In genomic region chr2:236321430-236321829, GRCh38 we compare ENCODE assay signal across 19 cellular contexts. TPM values are rescaled to one million over a fixed set of nuclear protein-coding genes. Genes with fewer than 3 reads are reported as not detected.
DNase-seq lines count a peak whose midpoint lies in the region; ATAC-seq, FAIRE-seq and TF ChIP-seq lines count a peak whose summit lies in the region.
"Had no signal": no experiment of that assay in that cellular context is flagged by ENCODE, and none has a peak within 500 bp of the region (broad histone marks: within the 10 kb centered on the region; RNA-seq: fewer than 3 reads in every experiment).

No MANE protein-coding gene starts in this region.

- H3K9me3 Mint-ChIP-seq in astrocyte (ENCODE audit: unreplicated experiment) (no peaks in the 10 kb centered on the region), neural crest cell (peaks cover 4% of the 10 kb centered on the region)
- H3K9me3 Mint-ChIP-seq: CD4-positive, CD25-positive, alpha-beta regulatory T cell; CD8-positive, alpha-beta memory T cell had no signal

- no peaks in the 10 kb centered on the region for H3K4me1 ChIP-seq in astrocyte (ENCODE audit: insufficient read depth, low read length)
- H3K4me1 ChIP-seq: BE2C, HAP-1 had no signal

- TF ChIP-seq CTCF in astrocyte (IDR thresholded peaks at IDR 0.05; ENCODE audit: insufficient read depth, low read depth, low read length) (no peak), neural crest cell (conservative IDR thresholded peaks at IDR 0.05) (no peak)

- H3K27ac Mint-ChIP-seq in astrocyte (ENCODE audit: unreplicated experiment) (no peak overlapping the region), neural crest cell (ENCODE audit: unreplicated experiment) (peak overlapping the region; percentile 91)
- H3K27ac Mint-ChIP-seq: CD4-positive, CD25-positive, alpha-beta regulatory T cell; CD8-positive, alpha-beta memory T cell had no signal

- DNase-seq in astrocyte (ENCODE audit: low read depth) (no peak), hippocampal formation (lab: John Stamatoyannopoulos, UW) (peak; percentile 24 to 53), neural crest cell (ENCODE audit: low read depth, low spot score) (peak; percentile 19), substantia nigra (lab: John Stamatoyannopoulos, UW) (peak in 15 of 49 donors; percentile 16 to 68 (median 37)), H4 (ENCODE audit: low spot score) (no peak), OCI-M1 (lab: John Stamatoyannopoulos, UW) (no peak)
- DNase-seq: BE2C; CD4-positive, CD25-positive, alpha-beta regulatory T cell; CD8-positive, alpha-beta memory T cell; COR-L47; DMS 273 treated with DMSO at 0.1 percent for 48 hours; GOT3 had no signal

- H3K4me3 ChIP-seq in astrocyte (ENCODE audit: insufficient read depth, low read depth, low read length): no peak overlapping the region
- H3K4me3 ChIP-seq: HAP-1 had no signal

- no peak for FAIRE-seq in astrocyte (lab: Jason Lieb, UNC)
- FAIRE-seq: G401.6, GM12891 had no signal

- H3K36me3 Mint-ChIP-seq in astrocyte (ENCODE audit: low read depth, unreplicated experiment) (no peaks in the 10 kb centered on the region), neural crest cell (ENCODE audit: low read depth) (peaks cover 2% of the 10 kb centered on the region)
- H3K36me3 Mint-ChIP-seq: CD4-positive, CD25-positive, alpha-beta regulatory T cell; CD8-positive, alpha-beta memory T cell had no signal

- peaks cover 2% of the 10 kb centered on the region for H3K27me3 ChIP-seq in astrocyte (ENCODE audit: insufficient read depth, low read length)

- no peaks in the 10 kb centered on the region for H4K20me1 ChIP-seq in astrocyte (ENCODE audit: insufficient read depth, low read length)

- H2AFZ ChIP-seq in astrocyte (ENCODE audit: low read depth, low read length): no peak overlapping the region

- no peaks in the 10 kb centered on the region for H3K79me2 ChIP-seq in astrocyte (ENCODE audit: insufficient read depth, low read length)

- ATAC-seq in GM21737 (IDR thresholded peaks at IDR 0.05; ENCODE audit: unreplicated experiment): no peak
- no peak for ATAC-seq in GM18498 (IDR thresholded peaks at IDR 0.05; ENCODE audit: unreplicated experiment)

- H3K9me3 ChIP-seq in astrocyte (ENCODE audit: insufficient read depth, low read depth, low read length): no peaks in the 10 kb centered on the region
- H3K9me3 ChIP-seq: BE2C, HAP-1 had no signal

- no peaks in the 10 kb centered on the region for H3K36me3 ChIP-seq in astrocyte (ENCODE audit: insufficient read depth, low read length)
- H3K36me3 ChIP-seq: BE2C, HAP-1 had no signal

- H3K4me3 Mint-ChIP-seq in astrocyte (ENCODE audit: unreplicated experiment) (peak overlapping the region; percentile 35), neural crest cell (no peak overlapping the region)
- H3K4me3 Mint-ChIP-seq: CD4-positive, CD25-positive, alpha-beta regulatory T cell; CD8-positive, alpha-beta memory T cell had no signal

- no peak overlapping the region for H3K4me2 ChIP-seq in astrocyte (ENCODE audit: low read length)

- no peaks in the 10 kb centered on the region for H3K4me1 Mint-ChIP-seq in astrocyte (ENCODE audit: low read depth, unreplicated experiment)
- peaks cover 9% of the 10 kb centered on the region for H3K4me1 Mint-ChIP-seq in neural crest cell
- H3K4me1 Mint-ChIP-seq: CD4-positive, CD25-positive, alpha-beta regulatory T cell; CD8-positive, alpha-beta memory T cell had no signal

- H3K27me3 Mint-ChIP-seq in astrocyte (ENCODE audit: low read depth, unreplicated experiment) (peaks cover 25% of the 10 kb centered on the region), neural crest cell (ENCODE audit: low read depth) (no peaks in the 10 kb centered on the region)
- H3K27me3 Mint-ChIP-seq: CD4-positive, CD25-positive, alpha-beta regulatory T cell had no signal

- H3K9ac ChIP-seq in astrocyte (ENCODE audit: low read length): no peak overlapping the region

- no peak overlapping the region for H3K27ac ChIP-seq in astrocyte (ENCODE audit: low read depth, low read length)
- H3K27ac ChIP-seq in substantia nigra (ENCODE audit: low read depth, low read length, poor library complexity, severe bottlenecking): peak overlapping the region; percentile 8

RNA-seq across cellular contexts. Expression of gene ASB18, which starts 57.2 kb away (rescaled TPM):
- total RNA-seq in astrocyte: not detected in 2 replicates
- not detected in 2 replicates for total RNA-seq in neural crest cell
- total RNA-seq in H4 (2014; rRNA removed; shearing (Covaris generic)): not detected in 2 replicates
- total RNA-seq: A172; CD4-positive, CD25-positive, alpha-beta regulatory T cell; CD8-positive, alpha-beta memory T cell; HT-29 had no signal

Comparison
In these comparisons a context has a peak if more than half of its experiments do, and no peak if none do; other contexts are left out.
1. DNase-seq: peak in hippocampal formation (2 of 2) and neural crest cell (single experiment); none in astrocyte (single experiment), H4 (single experiment) and OCI-M1 (single experiment).